ENCODE assay signal across 20 cellular contexts in the genomic region with DNA sequence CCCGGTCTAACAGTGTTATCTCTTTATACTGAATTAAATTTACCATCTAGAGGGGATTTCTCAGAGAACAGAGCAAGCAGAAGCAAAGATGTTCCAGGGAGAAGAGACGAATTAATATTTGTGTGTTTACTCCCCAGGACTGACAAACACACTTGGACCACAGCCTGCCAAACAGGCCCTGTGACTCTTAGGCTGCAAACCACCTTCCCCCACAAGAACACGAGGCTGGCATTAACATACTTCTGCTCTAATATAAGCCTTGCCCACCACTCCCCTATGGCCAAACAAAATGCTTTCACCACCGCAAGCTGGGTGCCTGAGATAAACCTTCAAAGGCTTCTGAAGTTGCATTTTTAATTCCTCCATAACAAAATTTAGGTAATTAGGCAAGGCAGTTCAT.
A peak's percentile ranks its signal among the peaks of the same experiment; 100 is the strongest.
DNase-seq lines count a peak whose midpoint lies in the region; ATAC-seq and TF ChIP-seq lines count a peak whose summit lies in the region.
"Had no signal": no experiment of that assay in that cellular context is flagged by ENCODE, and none has a peak within 500 bp of the region (broad histone marks: within the 10 kb centered on the region; RNA-seq: fewer than 3 reads in every experiment).

No MANE protein-coding gene starts in this region.

- H3K4me3 Mint-ChIP-seq in nephron = no peak overlapping the region
- H3K4me3 Mint-ChIP-seq in stimulated activated naive B cell treated with anti-CD40 and anti-IgM and Interleukin-4, amounts not matched to agents 10 μg/mL and 1 μg/mL and 100 μg/mL, for 72 hours = no peak overlapping the region
- H3K4me3 Mint-ChIP-seq: CD4-positive, alpha-beta T cell; HFFc6 had no signal

- no peaks in the 10 kb centered on the region for H3K9me3 Mint-ChIP-seq in nephron
- no peaks in the 10 kb centered on the region for H3K9me3 Mint-ChIP-seq in stimulated activated naive B cell treated with anti-CD40 and anti-IgM and Interleukin-4, amounts not matched to agents 10 μg/mL and 1 μg/mL and 100 μg/mL, for 72 hours
- H3K9me3 Mint-ChIP-seq: CD4-positive, alpha-beta T cell had no signal

- H3K27ac ChIP-seq in dorsolateral prefrontal cortex (peak overlapping the region in 50 of 59 donors; percentile 1 to 99 (median 59)), substantia nigra (ENCODE audit: low read depth, low read length, poor library complexity, severe bottlenecking) (peak overlapping the region; percentile 44)
- H3K27ac ChIP-seq: HL-60 had no signal

- H3K27me3 Mint-ChIP-seq in nephron (ENCODE audit: low read depth) = peaks cover 51% of the 10 kb centered on the region
- no peaks in the 10 kb centered on the region for H3K27me3 Mint-ChIP-seq in stimulated activated naive B cell treated with anti-CD40 and anti-IgM and Interleukin-4, amounts not matched to agents 10 μg/mL and 1 μg/mL and 100 μg/mL, for 72 hours
- H3K27me3 Mint-ChIP-seq: CD4-positive, alpha-beta T cell had no signal

- intact Hi-C loops in dorsolateral prefrontal cortex (cut with DNase I) = no loop called here

- TF ChIP-seq CTCF in dorsolateral prefrontal cortex (IDR thresholded peaks at IDR 0.05 in 54 of 56, conservative IDR thresholded peaks at IDR 0.05 in 2 of 56; ENCODE audit: low read depth in 1 of 56, partially characterized antibody in 56 of 56) (no peak), nephron (IDR thresholded peaks at IDR 0.05; ENCODE audit: unreplicated experiment in 3 of 3) (no peak)

- no peaks in the 10 kb centered on the region for H3K9me3 ChIP-seq in MG63

- peaks cover 5% of the 10 kb centered on the region for H3K4me1 Mint-ChIP-seq in nephron
- H3K4me1 Mint-ChIP-seq in stimulated activated naive B cell treated with anti-CD40 and anti-IgM and Interleukin-4, amounts not matched to agents 10 μg/mL and 1 μg/mL and 100 μg/mL, for 72 hours = no peaks in the 10 kb centered on the region

- ATAC-seq in GM19452 (IDR thresholded peaks at IDR 0.05; ENCODE audit: unreplicated experiment) = no peak
- ATAC-seq in stimulated activated naive B cell treated with anti-CD40 and anti-IgM and Interleukin-4, amounts not matched to agents 10 μg/mL and 1 μg/mL and 100 μg/mL, for 72 hours (replicated peaks) = no peak
- ATAC-seq: K562, PC-3, Right ventricle myocardium inferior had no signal

- no peaks in the 10 kb centered on the region for H3K27me3 ChIP-seq in MG63
- no peaks in the 10 kb centered on the region for H3K27me3 ChIP-seq in dorsolateral prefrontal cortex

- H3K36me3 Mint-ChIP-seq in nephron (ENCODE audit: low read depth) = peaks cover 64% of the 10 kb centered on the region
- no peaks in the 10 kb centered on the region for H3K36me3 Mint-ChIP-seq in stimulated activated naive B cell treated with anti-CD40 and anti-IgM and Interleukin-4, amounts not matched to agents 10 μg/mL and 1 μg/mL and 100 μg/mL, for 72 hours

- DNase-seq in MG63 = peak; percentile 37
- no peak for DNase-seq in dorsolateral prefrontal cortex
- DNase-seq in substantia nigra (lab: John Stamatoyannopoulos, UW) = no peak
- DNase-seq in RPMI8226 = no peak
- no peak for DNase-seq in stimulated activated naive B cell treated with anti-CD40 and anti-IgM and Interleukin-4, amounts not matched to agents 10 μg/mL and 1 μg/mL and 100 μg/mL, for 72 hours
- DNase-seq: AML-193; CD4-positive, alpha-beta T cell; GF-D8; GOT3; HFFc6; NCI-H2107; NCI-H226; NCI-H526 treated with DMSO at 0.1 percent for 48 hours; NK-92 treated with Interleukin-12 subunit alpha and Interleukin-12 subunit beta, amount 100 ng/mL, for 24 hours; PC-3 had no signal

- H3K36me3 ChIP-seq in MG63 = no peaks in the 10 kb centered on the region

- H3K4me3 ChIP-seq in MG63 = no peak overlapping the region
- peak overlapping the region in 1 of 59 donors; percentile 1 for H3K4me3 ChIP-seq in dorsolateral prefrontal cortex
- H3K4me3 ChIP-seq: K562 had no signal

- peak overlapping the region; percentile 49 to 74 (median 61) for H3K27ac Mint-ChIP-seq in nephron
- no peak overlapping the region for H3K27ac Mint-ChIP-seq in stimulated activated naive B cell treated with anti-CD40 and anti-IgM and Interleukin-4, amounts not matched to agents 10 μg/mL and 1 μg/mL and 100 μg/mL, for 72 hours
- H3K27ac Mint-ChIP-seq: CD4-positive, alpha-beta T cell; HFFc6 had no signal
